13 cellular contexts compared by ENCODE assay signal in the genomic region with DNA sequence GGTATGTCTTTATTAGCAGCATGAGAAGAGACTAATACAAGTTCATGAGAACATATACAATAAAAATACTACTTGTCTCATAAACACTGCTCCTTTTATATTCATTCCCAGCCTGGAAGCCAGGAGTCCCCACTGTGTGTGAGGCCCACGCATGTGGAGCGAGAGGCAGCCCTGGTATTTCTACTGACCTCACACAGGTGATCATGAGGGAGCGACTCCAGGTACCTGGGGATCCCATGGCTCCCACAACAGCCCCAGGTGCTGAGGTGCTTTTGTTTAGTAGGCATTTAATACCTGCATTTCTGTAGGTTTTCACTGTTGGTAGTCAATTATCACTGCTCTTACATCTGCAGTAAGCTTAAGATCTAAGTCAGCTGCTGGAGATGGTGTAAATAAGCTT.
DNase-seq lines count a peak whose midpoint lies in the region; ATAC-seq and TF ChIP-seq lines count a peak whose summit lies in the region.
"Had no signal": no experiment of that assay in that cellular context is flagged by ENCODE, and none has a peak within 500 bp of the region (broad histone marks: within the 10 kb centered on the region; RNA-seq: fewer than 3 reads in every experiment).

No MANE protein-coding gene starts in this region.

- H3K4me1 ChIP-seq in endodermal cell (ENCODE audit: control insufficient read depth, insufficient read depth, low read length) = peaks cover 5% of the 10 kb centered on the region
- peaks cover 0 to 15% (median 2%) of the 10 kb centered on the region in 4 donors for H3K4me1 ChIP-seq in transverse colon
- H3K4me1 ChIP-seq in MM.1S (ENCODE audit: low read length) = no peaks in the 10 kb centered on the region
- H3K4me1 ChIP-seq: Caco-2 had no signal

- intact Hi-C loops in transverse colon (cut with DNase I; ENCODE audit: low total_unique reads) = no loop called here

- no peaks in the 10 kb centered on the region for H3K36me3 Mint-ChIP-seq in endodermal cell (ENCODE audit: low read depth)
- peaks cover 1% of the 10 kb centered on the region for H3K36me3 Mint-ChIP-seq in progenitor cell of endocrine pancreas (ENCODE audit: insufficient read depth)
- H3K36me3 Mint-ChIP-seq: CD8-positive, alpha-beta memory T cell had no signal

- no peak for TF ChIP-seq CTCF in endodermal cell (conservative IDR thresholded peaks at IDR 0.05)
- no peak for TF ChIP-seq CTCF in progenitor cell of endocrine pancreas (IDR thresholded peaks at IDR 0.05; ENCODE audit: unreplicated experiment)
- no peak for TF ChIP-seq CTCF in transverse colon (IDR thresholded peaks at IDR 0.05)
- TF ChIP-seq CTCF in MM.1S (IDR thresholded peaks at IDR 0.05; ENCODE audit: low read length) = no peak

- H3K4me1 Mint-ChIP-seq in endodermal cell (peaks cover 45% of the 10 kb centered on the region), progenitor cell of endocrine pancreas (ENCODE audit: low read depth) (peaks cover 47% of the 10 kb centered on the region)
- H3K4me1 Mint-ChIP-seq: CD8-positive, alpha-beta memory T cell had no signal

- TF ChIP-seq EP300 in transverse colon (IDR thresholded peaks at IDR 0.05; ENCODE audit: low read depth) = no peak

- no peaks in the 10 kb centered on the region for H3K9me2 ChIP-seq in MM.1S (replicated peaks; ENCODE audit: insufficient read depth, low read length)

- H3K27ac Mint-ChIP-seq in endodermal cell (no peak overlapping the region), progenitor cell of endocrine pancreas (peak overlapping the region; percentile 80)
- H3K27ac Mint-ChIP-seq: CD8-positive, alpha-beta memory T cell had no signal

- DNase-seq in NCI-H82 (lab: John Stamatoyannopoulos, UW) (peak; percentile 17), NCI-H82 treated with DMSO at 0.1 percent for 48 hours (lab: John Stamatoyannopoulos, UW; ENCODE audit: unreplicated experiment) (no peak), endodermal cell (peak; percentile 56), progenitor cell of endocrine pancreas (ENCODE audit: low spot score, unreplicated experiment) (no peak), transverse colon (no peak), MM.1S (no peak)
- no peak for DNase-seq in stimulated activated naive CD8-positive, alpha-beta T cell treated with anti-CD3 and anti-CD28 coated beads, Interleukin-15, Interleukin-2, amounts not matched to agents 100 U/mL and 50 U/mL, for 24 hours
- DNase-seq: Caco-2; CD8-positive, alpha-beta memory T cell; DMS53; GF-D8 had no signal

- 90 to 96% methylated on average over 2 to 3 of the region's 3 CpGs for WGBS in endodermal cell (ENCODE audit: insufficient coverage in 1 of 2, insufficient read length in 1 of 2), 2 experiments
- 93 to 100% methylated on average over 1 to 3 of the region's 3 CpGs for WGBS in transverse colon (ENCODE audit: low coverage in 1 of 2), 2 donors

- no peaks in the 10 kb centered on the region for H3K9me3 ChIP-seq in endodermal cell (ENCODE audit: control insufficient read depth, low read length)
- H3K9me3 ChIP-seq in transverse colon = no peaks in the 10 kb centered on the region
- no peaks in the 10 kb centered on the region for H3K9me3 ChIP-seq in MM.1S (replicated peaks; ENCODE audit: insufficient read depth, low read length)
- H3K9me3 ChIP-seq: Caco-2 had no signal

- H3F3A ChIP-seq in MM.1S (ENCODE audit: insufficient read depth, low read length) = no peaks in the 10 kb centered on the region

- no peak overlapping the region for H3K4me3 Mint-ChIP-seq in endodermal cell
- H3K4me3 Mint-ChIP-seq in progenitor cell of endocrine pancreas (ENCODE audit: low read depth) = no peak overlapping the region
- H3K4me3 Mint-ChIP-seq: CD8-positive, alpha-beta memory T cell had no signal

- no peak for ATAC-seq in stimulated activated naive CD8-positive, alpha-beta T cell treated with anti-CD3 and anti-CD28 coated beads, Interleukin-15, Interleukin-2, amounts not matched to agents 100 U/mL and 50 U/mL, for 24 hours
- ATAC-seq: HCT116 had no signal

- TF ChIP-seq POLR2A in transverse colon (IDR thresholded peaks at IDR 0.05) = no peak

- H4K20me1 ChIP-seq in MM.1S (ENCODE audit: insufficient read depth, low read length) = no peaks in the 10 kb centered on the region

- no peaks in the 10 kb centered on the region for H3K79me2 ChIP-seq in MM.1S (ENCODE audit: low read length)

- H3K27ac ChIP-seq in endodermal cell (ENCODE audit: low read depth, low read length) (no peak overlapping the region), transverse colon (no peak overlapping the region), MM.1S (ENCODE audit: low read length) (no peak overlapping the region)
- H3K27ac ChIP-seq: 22Rv1 had no signal

- in situ Hi-C loops in transverse colon (cut with MboI; ENCODE audit: low pct_ligation_motif_present in 1 of 4, low pct_unique_long_range_greater_than_20kb in 1 of 4, low sequenced_read_pairs in 3 of 4) = no loop called here

- no peaks in the 10 kb centered on the region for H3K9me3 Mint-ChIP-seq in endodermal cell
- no peaks in the 10 kb centered on the region for H3K9me3 Mint-ChIP-seq in progenitor cell of endocrine pancreas (ENCODE audit: low read depth)

- H3K9ac ChIP-seq in endodermal cell (ENCODE audit: extremely low read depth, low read length, poor library complexity, severe bottlenecking) (no peak overlapping the region), MM.1S (ENCODE audit: low read length) (no peak overlapping the region)

- H3K36me3 ChIP-seq in endodermal cell (ENCODE audit: control insufficient read depth, insufficient read depth, low read length) = no peaks in the 10 kb centered on the region
- no peaks in the 10 kb centered on the region for H3K36me3 ChIP-seq in transverse colon
- H3K36me3 ChIP-seq in MM.1S (replicated peaks; ENCODE audit: insufficient read depth, low read length) = no peaks in the 10 kb centered on the region

- no peak overlapping the region for H3K4me2 ChIP-seq in MM.1S (ENCODE audit: low read depth, low read length)

- H3K4me3 ChIP-seq in endodermal cell (ENCODE audit: low read length) (no peak overlapping the region), transverse colon (no peak overlapping the region), MM.1S (ENCODE audit: low read length) (no peak overlapping the region)

- H3K27me3 Mint-ChIP-seq in endodermal cell (ENCODE audit: insufficient read depth) (no peaks in the 10 kb centered on the region), progenitor cell of endocrine pancreas (no peaks in the 10 kb centered on the region)

- H2AFZ ChIP-seq in MM.1S (ENCODE audit: low read length) = no peak overlapping the region

- H3K27me3 ChIP-seq in endodermal cell (ENCODE audit: control insufficient read depth, insufficient read depth, low read length, poor library complexity, severe bottlenecking) (no peaks in the 10 kb centered on the region), transverse colon (no peaks in the 10 kb centered on the region), MM.1S (replicated peaks; ENCODE audit: insufficient read depth, low read length) (no peaks in the 10 kb centered on the region)

Comparison
In these comparisons a context has a peak if more than half of its experiments do, and no peak if none do; other contexts are left out.
1. DNase-seq: peak in NCI-H82 (single experiment) and endodermal cell (single experiment); none in NCI-H82 treated with DMSO at 0.1 percent for 48 hours (single experiment), progenitor cell of endocrine pancreas (single experiment), stimulated activated naive CD8-positive, alpha-beta T cell treated with anti-CD3 and anti-CD28 coated beads, Interleukin-15, Interleukin-2, amounts not matched to agents 100 U/mL and 50 U/mL, for 24 hours (single experiment), transverse colon (single experiment) and MM.1S (single experiment).